16 cellular contexts compared by ENCODE assay signal in genomic region chr10:116170815-116171250, GRCh38.
DNase-seq lines count a peak whose midpoint lies in the region; ATAC-seq and TF ChIP-seq lines count a peak whose summit lies in the region.
"Had no signal": no experiment of that assay in that cellular context is flagged by ENCODE, and none has a peak within 500 bp of the region (broad histone marks: within the 10 kb centered on the region; RNA-seq: fewer than 3 reads in every experiment).

No MANE protein-coding gene starts in this region.

- intact Hi-C loops in left ventricle myocardium inferior (cut with micrococcal nuclease), result no loop called here
- intact Hi-C loops in left ventricle myocardium superior (cut with micrococcal nuclease), result no loop called here

- H3K9me3 ChIP-seq in left ventricle myocardium inferior (replicated peaks), result peaks cover 13% of the 10 kb centered on the region
- H3K9me3 ChIP-seq: ascending aorta, upper lobe of left lung had no signal

- H3K27me3 ChIP-seq in left ventricle myocardium inferior (ENCODE audit: low read depth), result no peaks in the 10 kb centered on the region
- H3K27me3 ChIP-seq: ascending aorta, heart left ventricle, upper lobe of left lung had no signal

- DNase-seq in left ventricle myocardium inferior, result no peak
- DNase-seq in left ventricle myocardium superior, result no peak
- peak; percentile 96 for DNase-seq in NCI-H82 (lab: John Stamatoyannopoulos, UW)
- peak; percentile 7 to 37 for DNase-seq in foreskin fibroblast
- DNase-seq in stromal cell of bone marrow (ENCODE audit: low read depth), result peak; percentile 52
- DNase-seq in KBM-7, result no peak
- DNase-seq: activated CD4-positive, alpha-beta T cell treated with anti-CD3 and anti-CD28 coated beads, Interleukin-2, amount 50 U/mL, for 1 hour; endodermal cell; heart left ventricle; NCI-H446 treated with DMSO at 0.1 percent for 48 hours; RPMI8226; T-helper 2 cell; upper lobe of left lung had no signal

- TF ChIP-seq CTCF in left ventricle myocardium inferior (IDR thresholded peaks at IDR 0.05; ENCODE audit: borderline replicate concordance) (no peak), foreskin fibroblast (IDR thresholded peaks at IDR 0.05; ENCODE audit: low read depth, low read length) (no peak)

- no peaks in the 10 kb centered on the region for H3K36me3 ChIP-seq in left ventricle myocardium inferior
- H3K36me3 ChIP-seq: ascending aorta, heart left ventricle, upper lobe of left lung had no signal

- no peaks in the 10 kb centered on the region for H3K4me1 ChIP-seq in left ventricle myocardium inferior
- H3K4me1 ChIP-seq: ascending aorta, heart left ventricle, upper lobe of left lung had no signal

- in situ Hi-C loops in KBM-7 (cut with MboI; ENCODE audit: low pct_unique_long_range_greater_than_20kb, low sequenced_read_pairs), result no loop called here

- no peak overlapping the region for H3K27ac ChIP-seq in left ventricle myocardium inferior (replicated peaks)
- H3K27ac ChIP-seq: ascending aorta, heart left ventricle, upper lobe of left lung had no signal

- H3K4me3 ChIP-seq in left ventricle myocardium inferior, result peak overlapping the region; percentile 17
- no peak overlapping the region for H3K4me3 ChIP-seq in foreskin fibroblast (ENCODE audit: low read depth in 1 of 2, low read length in 2 of 2)
- H3K4me3 ChIP-seq: ascending aorta, heart left ventricle, upper lobe of left lung had no signal

- ATAC-seq in left ventricle myocardium superior (no peak), GM18858 (IDR thresholded peaks at IDR 0.05; ENCODE audit: unreplicated experiment) (no peak), GM18907 (IDR thresholded peaks at IDR 0.05; ENCODE audit: unreplicated experiment) (no peak)

Comparison
In these comparisons a context has a peak if more than half of its experiments do, and no peak if none do; other contexts are left out.
1. DNase-seq: peak in NCI-H82 (single experiment), foreskin fibroblast (2 of 2) and stromal cell of bone marrow (single experiment); none in left ventricle myocardium inferior (single experiment), left ventricle myocardium superior (single experiment) and KBM-7 (single experiment).